Comparison of ENCODE assay signal across 8 cellular contexts in genomic region chr2:23384551-23385349, GRCh38. TPM values are rescaled to one million over a fixed set of nuclear protein-coding genes. Genes with fewer than 3 reads are reported as not detected.
DNase-seq lines count a peak whose midpoint lies in the region; ATAC-seq and TF ChIP-seq lines count a peak whose summit lies in the region.

TSS of gene KLHL29 (plus strand) at chr2:23385179. CDS start at chr2:23562197, 177,018 bp downstream.

- CTCF ChIA-PET in OCI-LY7 (lab: Charles Lee; ENCODE audit: unreplicated experiment), result no interaction called here

- no peaks in the 10 kb centered on the region for H3F3A ChIP-seq in neural cell (ENCODE audit: insufficient read depth, low read length, poor library complexity, severe bottlenecking)

- no peak for TF ChIP-seq EP300 in neural cell (conservative IDR thresholded peaks at IDR 0.05; ENCODE audit: poor library complexity, severe bottlenecking)

- H3K27ac ChIP-seq in BLaER1, result no peak within 1 kb of the TSS
- no peak within 1 kb of the TSS for H3K27ac ChIP-seq in OCI-LY7 (ENCODE audit: low read depth, low read length, poor library complexity, severe bottlenecking)
- peak within 1 kb of the TSS; percentile 57 for H3K27ac ChIP-seq in neural cell (ENCODE audit: low read length)

- peak within 1 kb of the TSS; percentile 98 for H3K4me2 ChIP-seq in BLaER1
- peak within 1 kb of the TSS; percentile 72 for H3K4me2 ChIP-seq in OCI-LY7 (ENCODE audit: low read length)
- H3K4me2 ChIP-seq in neural cell (ENCODE audit: low read length), result no peak within 1 kb of the TSS

- intact Hi-C loops in OCI-LY7 (cut with micrococcal nuclease; ENCODE audit: unreplicated experiment), result no loop called here
- intact Hi-C loops in activated T-helper 2 cell treated with anti-CD3 and anti-CD28 coated beads, Interferon-gamma antibody, Interleukin-2, Interleukin-4, amounts not matched to agents 10 μg/mL and 5 μg/mL and 100 μg/mL, durations not matched to agents 14 hours and 24 hours and 36 hours (cut with micrococcal nuclease), result loop anchor here (5.0 kb wide), 1 partner anchor 103 kb away; no protein-coding TSS in a partner anchor

- H3K9me2 ChIP-seq in OCI-LY7 (ENCODE audit: insufficient read depth, low read length) (no peaks in the 10 kb centered on the region), neural cell (ENCODE audit: insufficient read depth, low read length) (no peaks in the 10 kb centered on the region)

- H3K4me3 ChIP-seq in BLaER1 (peak within 1 kb of the TSS; percentile 73), OCI-LY7 (ENCODE audit: low read depth, low read length, poor library complexity, severe bottlenecking) (peak within 1 kb of the TSS; percentile 67), fibroblast of the aortic adventitia (ENCODE audit: low read depth, low read length) (peak within 1 kb of the TSS; percentile 80), neural cell (ENCODE audit: low read length) (peak within 1 kb of the TSS; percentile 99)

- H3K27me3 ChIP-seq in BLaER1 (peaks cover 79% of the 10 kb centered on the region), neural cell (ENCODE audit: insufficient read depth, low read depth, low read length) (peaks cover 4% of the 10 kb centered on the region)

- ATAC-seq in GM19043 (IDR thresholded peaks at IDR 0.05; ENCODE audit: low read depth, unreplicated experiment), result peak; percentile 52
- ATAC-seq in HG03175 (IDR thresholded peaks at IDR 0.05; ENCODE audit: unreplicated experiment), result peak; percentile 58

- H2AFZ ChIP-seq in OCI-LY7 (ENCODE audit: low read length) (no peak within 1 kb of the TSS), neural cell (ENCODE audit: low read depth, low read length) (no peak within 1 kb of the TSS)

- no TSS peak for BruUV-seq in OCI-LY7 (replicated peaks; lab: Mats Ljungman, UMichigan)

- H3K4me1 ChIP-seq in BLaER1 (peaks cover 41% of the 10 kb centered on the region), OCI-LY7 (ENCODE audit: insufficient read depth, low read length, poor library complexity, severe bottlenecking) (peaks cover 28% of the 10 kb centered on the region)

- no peaks in the 10 kb centered on the region for H3K9me3 ChIP-seq in BLaER1
- no peaks in the 10 kb centered on the region for H3K9me3 ChIP-seq in OCI-LY7 (ENCODE audit: low read length)
- H3K9me3 ChIP-seq in neural cell (ENCODE audit: low read length), result no peaks in the 10 kb centered on the region

- H3K36me3 Mint-ChIP-seq in activated T-helper 2 cell treated with anti-CD3 and anti-CD28 coated beads, Interferon-gamma antibody, Interleukin-2, Interleukin-4, amounts not matched to agents 10 μg/mL and 5 μg/mL and 100 μg/mL, durations not matched to agents 14 hours and 24 hours and 36 hours (ENCODE audit: low read depth), result no peaks in the 10 kb centered on the region

- H3K9ac ChIP-seq in BLaER1 (peak within 1 kb of the TSS; percentile 41; the same call in 1 of the 2 replicates), neural cell (ENCODE audit: low read length) (peak within 1 kb of the TSS; percentile 84)

- peaks cover 42% of the 10 kb centered on the region for H4K20me1 ChIP-seq in BLaER1
- no peaks in the 10 kb centered on the region; the same call in 1 of the 2 replicates for H4K20me1 ChIP-seq in OCI-LY7 (ENCODE audit: insufficient read depth, low read length)
- peaks cover 12% of the 10 kb centered on the region for H4K20me1 ChIP-seq in neural cell (ENCODE audit: insufficient read depth)

- peak; percentile 15 for TF ChIP-seq RAD21 in neural cell (conservative IDR thresholded peaks at IDR 0.05)

- H3K9me3 Mint-ChIP-seq in activated T-helper 2 cell treated with anti-CD3 and anti-CD28 coated beads, Interferon-gamma antibody, Interleukin-2, Interleukin-4, amounts not matched to agents 10 μg/mL and 5 μg/mL and 100 μg/mL, durations not matched to agents 14 hours and 24 hours and 36 hours, result no peaks in the 10 kb centered on the region

- H3K27ac Mint-ChIP-seq in activated T-helper 2 cell treated with anti-CD3 and anti-CD28 coated beads, Interferon-gamma antibody, Interleukin-2, Interleukin-4, amounts not matched to agents 10 μg/mL and 5 μg/mL and 100 μg/mL, durations not matched to agents 14 hours and 24 hours and 36 hours, result no peak within 1 kb of the TSS

- peaks cover 20% of the 10 kb centered on the region for H3K4me1 Mint-ChIP-seq in activated T-helper 2 cell treated with anti-CD3 and anti-CD28 coated beads, Interferon-gamma antibody, Interleukin-2, Interleukin-4, amounts not matched to agents 10 μg/mL and 5 μg/mL and 100 μg/mL, durations not matched to agents 14 hours and 24 hours and 36 hours (ENCODE audit: low read depth)

- peak within 1 kb of the TSS; percentile 75 for H3K4me3 Mint-ChIP-seq in activated T-helper 2 cell treated with anti-CD3 and anti-CD28 coated beads, Interferon-gamma antibody, Interleukin-2, Interleukin-4, amounts not matched to agents 10 μg/mL and 5 μg/mL and 100 μg/mL, durations not matched to agents 14 hours and 24 hours and 36 hours (ENCODE audit: low read depth)

- no peaks in the 10 kb centered on the region for H3K79me2 ChIP-seq in OCI-LY7 (ENCODE audit: insufficient read depth, low read depth, low read length)
- H3K79me2 ChIP-seq in neural cell (replicated peaks; ENCODE audit: insufficient read depth, low read length), result peaks cover 38% of the 10 kb centered on the region

- DNase-seq in OCI-LY7 (ENCODE audit: low spot score), result peak; percentile 50
- peak; percentile 56 for DNase-seq in activated T-helper 2 cell treated with anti-CD3 and anti-CD28 coated beads, Interferon-gamma antibody, Interleukin-2, Interleukin-4, amounts not matched to agents 10 μg/mL and 5 μg/mL and 100 μg/mL, durations not matched to agents 14 hours and 24 hours and 36 hours (ENCODE audit: low spot score)
- DNase-seq in fibroblast of the aortic adventitia (ENCODE audit: low read depth), result peak; percentile 66
- peak; percentile 61 for DNase-seq in stromal cell of bone marrow (ENCODE audit: low read depth)

- H3K27me3 Mint-ChIP-seq in activated T-helper 2 cell treated with anti-CD3 and anti-CD28 coated beads, Interferon-gamma antibody, Interleukin-2, Interleukin-4, amounts not matched to agents 10 μg/mL and 5 μg/mL and 100 μg/mL, durations not matched to agents 14 hours and 24 hours and 36 hours (ENCODE audit: low read depth), result peaks cover 70% of the 10 kb centered on the region

- H3K36me3 ChIP-seq in BLaER1 (no peaks in the 10 kb centered on the region), OCI-LY7 (ENCODE audit: insufficient read depth, low read length) (no peaks in the 10 kb centered on the region), neural cell (ENCODE audit: insufficient read depth, low read length) (no peaks in the 10 kb centered on the region)

- POLR2A ChIA-PET in OCI-LY7 (lab: Charles Lee), result no interaction called here

- TF ChIP-seq CTCF in OCI-LY7 (conservative IDR thresholded peaks at IDR 0.05; ENCODE audit: low read length) (no peak), fibroblast of the aortic adventitia (IDR thresholded peaks at IDR 0.05; ENCODE audit: insufficient read depth, low read length) (no peak), neural cell (IDR thresholded peaks at IDR 0.05; ENCODE audit: poor library complexity, severe bottlenecking) (no peak)

TF ChIP-seq in neural cell, 6 proteins besides CTCF, POLR2A, EP300 and RAD21:
- TF ChIP-seq EZH2 (IDR thresholded peaks at IDR 0.05; ENCODE audit: borderline replicate concordance, insufficient read depth, low read length, poor library complexity, severe bottlenecking), result no peak
- peak; percentile 20 for TF ChIP-seq SMC3 (conservative IDR thresholded peaks at IDR 0.05; ENCODE audit: poor library complexity)
- no peak for TF ChIP-seq MXI1 (conservative IDR thresholded peaks at IDR 0.05; ENCODE audit: poor library complexity, severe bottlenecking)
- peak; percentile 77 for TF ChIP-seq POLR2AphosphoS5 (IDR thresholded peaks at IDR 0.05)
- no peak for TF ChIP-seq REST (IDR thresholded peaks at IDR 0.05; ENCODE audit: borderline replicate concordance)
- peak; percentile 65 for TF ChIP-seq TAF1 (IDR thresholded peaks at IDR 0.05; ENCODE audit: low read depth)
TF ChIP-seq in neural cell: peak in this region for 3.

RNA-seq across cellular contexts. Expression of gene KLHL29, which starts in this region (rescaled TPM):
- 0.49 and 0.66 TPM in 2 replicates for total RNA-seq in OCI-LY7 (2014; rRNA removed; shearing (Covaris generic))
- total RNA-seq in OCI-LY7 (2022) (0.23 and 0.31 TPM in 2 replicates), fibroblast of the aortic adventitia (ENCODE audit: low replicate concordance) (2.9 and 4.7 TPM in 2 replicates)
- total RNA-seq in activated T-helper 2 cell treated with anti-CD3 and anti-CD28 coated beads, Interferon-gamma antibody, Interleukin-2, Interleukin-4, amounts not matched to agents 10 μg/mL and 5 μg/mL and 100 μg/mL, durations not matched to agents 14 hours and 24 hours and 36 hours, result 3.0 and 3.4 TPM in 2 replicates
- 42.4 and 48.4 TPM in 2 replicates for polyA plus RNA-seq in neural cell
- 52.6 and 57.4 TPM in 2 replicates for polyA minus RNA-seq in neural cell

Comparison
In these comparisons a context has a peak if more than half of its experiments do, and no peak if none do; other contexts are left out.
1. Peak in DNase-seq, H3K4me3 ChIP-seq and H3K4me2 ChIP-seq in OCI-LY7; RNA of the gene not detected or under 1 TPM.